ENCODE assay signal across 13 cellular contexts in the genomic region with DNA sequence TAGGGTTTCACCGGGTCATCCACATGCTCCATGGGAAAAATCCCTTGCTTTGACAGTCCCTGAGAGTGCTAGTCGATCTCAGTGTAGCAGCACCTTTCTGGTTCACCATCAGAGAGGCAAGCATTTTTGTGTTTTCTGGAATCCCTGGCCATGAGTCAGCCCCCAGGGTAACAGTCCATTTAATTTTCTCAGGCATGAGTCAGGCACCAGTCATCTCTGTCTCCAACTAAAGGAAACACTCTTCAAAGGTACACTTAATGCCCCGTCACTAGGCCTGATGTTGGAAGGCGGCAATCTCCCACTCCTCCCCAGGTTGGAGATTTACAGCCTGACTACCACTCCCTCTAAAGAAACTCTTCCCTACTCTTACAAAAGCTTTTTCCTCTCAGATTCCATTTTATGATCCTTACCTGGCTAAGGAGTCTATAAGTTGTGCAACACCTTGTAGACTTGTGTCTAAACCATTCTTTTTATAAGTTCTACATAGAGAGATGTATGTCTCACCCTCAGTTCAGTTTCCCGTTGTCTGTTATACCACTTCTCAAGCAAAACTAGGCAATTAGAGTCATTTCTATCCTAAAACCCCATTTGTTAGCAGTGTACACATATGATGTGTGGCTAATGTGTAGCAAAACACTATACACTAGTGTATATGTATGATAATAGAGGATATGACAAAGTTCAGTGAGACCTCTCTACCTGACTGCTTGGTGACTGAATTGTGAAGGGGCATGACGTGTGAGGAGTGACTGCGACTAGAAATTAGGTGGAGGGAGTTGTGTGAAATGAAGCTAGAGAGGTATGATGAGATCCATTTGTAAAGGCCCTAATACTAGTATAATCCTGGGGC. TPM values are rescaled to one million over a fixed set of nuclear protein-coding genes. Genes with fewer than 3 reads are reported as not detected.
DNase-seq lines count a peak whose midpoint lies in the region; ATAC-seq, FAIRE-seq and TF ChIP-seq lines count a peak whose summit lies in the region.
"Had no signal": no experiment of that assay in that cellular context is flagged by ENCODE, and none has a peak within 500 bp of the region (broad histone marks: within the 10 kb centered on the region; RNA-seq: fewer than 3 reads in every experiment).

No MANE protein-coding gene starts in this region.

- no peak for FAIRE-seq in urothelium cell line (lab: Jason Lieb, UNC)
- FAIRE-seq: GM18507, H1 had no signal

- intact Hi-C loops in lower leg skin (cut with DNase I; ENCODE audit: low total_unique reads): no loop called here

- WGBS in lower leg skin, 2 donors: 73 to 78% methylated on average over 7 of the region's 7 CpGs

- TF ChIP-seq POLR2A in lower leg skin (IDR thresholded peaks at IDR 0.05): no peak

- TF ChIP-seq CTCF in fibroblast of the aortic adventitia (IDR thresholded peaks at IDR 0.05; ENCODE audit: insufficient read depth, low read length): no peak
- TF ChIP-seq CTCF in lower leg skin (IDR thresholded peaks at IDR 0.05): no peak

- peak; percentile 13 for DNase-seq in stimulated activated CD4-positive, alpha-beta T cell treated with anti-CD3 and anti-CD28 coated beads, Interleukin-15, amount 100 ng/mL, for 24 hours
- no peak for DNase-seq in stimulated activated CD4-positive, alpha-beta T cell treated with anti-CD3 and anti-CD28 coated beads, Interleukin-4, amount 100 ng/mL, for 4 hours
- DNase-seq in SW 1271 (lab: John Stamatoyannopoulos, UW) (peak; percentile 49 to 72), fibroblast of the aortic adventitia (ENCODE audit: low read depth) (peak; percentile 85), urothelium cell line (ENCODE audit: low spot score) (peak; percentile 73), MV-4-11 (lab: John Stamatoyannopoulos, UW) (no peak), lower leg skin (ENCODE audit: low spot score in 2 of 2) (no peak)
- DNase-seq: activated gamma-delta T cell treated with Interleukin-2 at 50 U/mL for 16 hours; NCI-H510A; stimulated activated CD4-positive, alpha-beta T cell treated with anti-CD3 and anti-CD28 coated beads, Interleukin-12 subunit alpha, Interleukin-12 subunit beta, amount 100 ng/mL, for 4 hours had no signal

- ATAC-seq in HG03135 (IDR thresholded peaks at IDR 0.05; ENCODE audit: unreplicated experiment): no peak

- H3K4me3 ChIP-seq in fibroblast of the aortic adventitia (ENCODE audit: low read depth, low read length) (no peak overlapping the region), lower leg skin (ENCODE audit: low read depth, poor library complexity, severe bottlenecking) (no peak overlapping the region)

RNA-seq across cellular contexts. Expression of a gene that starts 24.6 kb away (rescaled TPM):
- total RNA-seq in fibroblast of the aortic adventitia (ENCODE audit: low replicate concordance) (24.8 and 36.8 TPM in 2 replicates), lower leg skin (10 to 100 TPM; 20.4 to 47.6 (median 38.6) TPM)

RNA-seq across cellular contexts. Expression of a gene that starts 44.2 kb away (rescaled TPM):
- 14.2 and 37.5 TPM in 2 replicates for total RNA-seq in fibroblast of the aortic adventitia (ENCODE audit: low replicate concordance)
- 10 to 100 TPM; 34.2 to 51.8 (median 39.1) TPM for total RNA-seq in lower leg skin

RNA-seq across cellular contexts. Expression of a gene that starts 46.4 kb away (rescaled TPM):
- 3.8 and 4.9 TPM in 2 replicates for total RNA-seq in fibroblast of the aortic adventitia (ENCODE audit: low replicate concordance)
- 1 to 10 TPM; 2.6 to 3.2 (median 3.0) TPM for total RNA-seq in lower leg skin

RNA-seq across cellular contexts. Expression of a gene that starts 46.9 kb away (rescaled TPM):
- 54.1 and 68.1 TPM in 2 replicates for total RNA-seq in fibroblast of the aortic adventitia (ENCODE audit: low replicate concordance)
- 10 to 100 TPM; 47.1 to 80.1 (median 52.6) TPM for total RNA-seq in lower leg skin

Comparison
In these comparisons a context has a peak if more than half of its experiments do, and no peak if none do; other contexts are left out.
1. DNase-seq: peak in stimulated activated CD4-positive, alpha-beta T cell treated with anti-CD3 and anti-CD28 coated beads, Interleukin-15, amount 100 ng/mL, for 24 hours (single experiment), SW 1271 (2 of 2), fibroblast of the aortic adventitia (single experiment) and urothelium cell line (single experiment); none in stimulated activated CD4-positive, alpha-beta T cell treated with anti-CD3 and anti-CD28 coated beads, Interleukin-4, amount 100 ng/mL, for 4 hours (0 of 2), MV-4-11 (single experiment) and lower leg skin (0 of 2).